8 cellular contexts compared by ENCODE assay signal in genomic region chr10:4663162-4663992, GRCh38.
A peak's percentile ranks its signal among the peaks of the same experiment; 100 is the strongest.
DNase-seq lines count a peak whose midpoint lies in the region; FAIRE-seq and TF ChIP-seq lines count a peak whose summit lies in the region.

No MANE protein-coding gene starts in this region.

- H4K20me1 ChIP-seq in Loucy (ENCODE audit: insufficient read depth, low read length, poor library complexity, severe bottlenecking) = no peaks in the 10 kb centered on the region

- no peak overlapping the region for H3K4me3 ChIP-seq in Loucy (ENCODE audit: low read length, poor library complexity, severe bottlenecking)

- no peaks in the 10 kb centered on the region for H3K9me2 ChIP-seq in Loucy (replicated peaks; ENCODE audit: low read depth, low read length)

- no peaks in the 10 kb centered on the region for H3K27me3 ChIP-seq in Loucy (ENCODE audit: insufficient read depth, low read length, poor library complexity, severe bottlenecking)

- no peaks in the 10 kb centered on the region for H3F3A ChIP-seq in Loucy (ENCODE audit: low read depth)

- DNase-seq in NCI-H2081 (lab: John Stamatoyannopoulos, UW) = peak; percentile 4 to 7
- no peak for DNase-seq in NCI-H2081 treated with DMSO at 0.1 percent for 48 hours (lab: John Stamatoyannopoulos, UW)
- peak; percentile 22 for DNase-seq in H54 (ENCODE audit: insufficient read length, low spot score)
- peak; percentile 45 for DNase-seq in SHP77 treated with DMSO at 0.1 percent for 48 hours (lab: John Stamatoyannopoulos, UW)
- peak; percentile 100 for DNase-seq in fibroblast of gingiva (ENCODE audit: low read depth)
- DNase-seq in non-pigmented ciliary epithelial cell (ENCODE audit: low read depth) = peak; percentile 99
- DNase-seq in GDM1 (lab: John Stamatoyannopoulos, UW) = no peak

- peak; percentile 55; the same call in 1 of the 2 replicates for TF ChIP-seq POLR2A in H54 (IDR thresholded peaks at IDR 0.05; ENCODE audit: low read depth, low read length)

- H2AFZ ChIP-seq in Loucy (ENCODE audit: low read length) = peak overlapping the region; percentile 9; the same call in 1 of the 2 replicates

- H3K79me2 ChIP-seq in Loucy (ENCODE audit: insufficient read depth, low read length) = no peaks in the 10 kb centered on the region

- TF ChIP-seq CTCF in Loucy (conservative IDR thresholded peaks at IDR 0.05; ENCODE audit: low read length) = no peak

- H3K4me2 ChIP-seq in Loucy (ENCODE audit: low read depth, low read length, poor library complexity, severe bottlenecking) = no peak overlapping the region

- FAIRE-seq in H54 (lab: Jason Lieb, UNC) = peak; percentile 99

- no peak overlapping the region for H3K9ac ChIP-seq in Loucy (ENCODE audit: low read depth, low read length, poor library complexity, severe bottlenecking)

- H3K9me3 ChIP-seq in Loucy (ENCODE audit: insufficient read depth, low read depth, low read length) = no peaks in the 10 kb centered on the region

- H3K36me3 ChIP-seq in Loucy (ENCODE audit: insufficient read depth, low read length) = no peaks in the 10 kb centered on the region

- H3K4me1 ChIP-seq in Loucy (ENCODE audit: insufficient read depth, low read length, poor library complexity, severe bottlenecking) = peaks cover 6% of the 10 kb centered on the region

Comparison
In these comparisons a context has a peak if more than half of its experiments do, and no peak if none do; other contexts are left out.
1. DNase-seq: peak in NCI-H2081 (2 of 2), H54 (single experiment), SHP77 treated with DMSO at 0.1 percent for 48 hours (single experiment), fibroblast of gingiva (single experiment) and non-pigmented ciliary epithelial cell (single experiment); none in NCI-H2081 treated with DMSO at 0.1 percent for 48 hours (single experiment) and GDM1 (single experiment).